ENCODE assay signal across 29 cellular contexts in genomic region chr4:55010550-55010949, GRCh38.
"Had no signal": no experiment of that assay in that cellular context is flagged by ENCODE, and none has a peak within 500 bp of the region (broad histone marks: within the 10 kb centered on the region; RNA-seq: fewer than 3 reads in every experiment).

No MANE protein-coding gene starts in this region.

- H3K4me3 Mint-ChIP-seq: activated B cell treated with CpG ODN at 0.5 μM for 24 hours; activated CD4-positive, alpha-beta memory T cell treated with anti-CD3 and anti-CD28 coated beads for 36 hours; activated CD8-positive, alpha-beta memory T cell treated with anti-CD3 and anti-CD28 coated beads, Interleukin-2, amount 10 ng/mL, durations not matched to agents 7 days and 5 days; activated CD8-positive, alpha-beta T cell treated with anti-CD3 and anti-CD28 coated beads, Interleukin-2, amount 10 ng/mL, durations not matched to agents 7 days and 5 days; activated naive CD4-positive, alpha-beta T cell treated with anti-CD3 and anti-CD28 coated beads for 36 hours; activated naive CD4-positive, alpha-beta T cell treated with anti-CD3 and anti-CD28 coated beads, Interleukin-2, amount 50 U/mL, for 24 hours; activated naive CD8-positive, alpha-beta T cell treated with anti-CD3 and anti-CD28 coated beads for 36 hours; activated naive CD8-positive, alpha-beta T cell treated with anti-CD3 and anti-CD28 coated beads, Interleukin-2, amount 50 U/mL, for 24 hours; activated T-helper 1 cell treated with anti-CD3 and anti-CD28 coated beads, Interleukin-12 subunit alpha, Interleukin-12 subunit beta, Interleukin-2, Interleukin-4 antibody, amounts not matched to agents 30 ng/mL and 10 ng/mL and 1 ng/mL, durations not matched to agents 14 hours and 24 hours and 36 hours had no signal

- DNase-seq: activated B cell treated with CpG ODN at 0.5 μM for 24 hours; activated CD4-positive, alpha-beta memory T cell treated with anti-CD3 and anti-CD28 coated beads for 36 hours; activated CD4-positive, alpha-beta T cell treated with anti-CD3 and anti-CD28 coated beads for 48 hours; activated CD8-positive, alpha-beta memory T cell treated with anti-CD3 and anti-CD28 coated beads, Interleukin-2, amount 10 ng/mL, durations not matched to agents 7 days and 5 days; activated CD8-positive, alpha-beta memory T cell treated with anti-CD3 and anti-CD28 coated beads, Interleukin-2, amount 50 U/mL, for 4 hours; activated CD8-positive, alpha-beta T cell treated with anti-CD3 and anti-CD28 coated beads, Interleukin-2, amount 10 ng/mL, durations not matched to agents 7 days and 5 days; activated effector memory CD4-positive, alpha-beta T cell treated with anti-CD3 and anti-CD28 coated beads, Interleukin-2, amount 50 U/mL, for 16 hours; activated naive CD4-positive, alpha-beta T cell treated with anti-CD3 and anti-CD28 coated beads for 36 hours; activated naive CD8-positive, alpha-beta T cell treated with anti-CD3 and anti-CD28 coated beads for 36 hours; activated naive CD8-positive, alpha-beta T cell treated with anti-CD3 and anti-CD28 coated beads, Interleukin-2, amount 50 U/mL, for 24 hours; activated T-cell treated with anti-CD3 and anti-CD28 coated beads, Interleukin-2, amount 50 U/mL, for 1 hour; activated T-cell treated with anti-CD3 and anti-CD28 coated beads, Interleukin-2, amount 50 U/mL, for 48 hours; adrenal gland; amygdala; aorta; body of pancreas; central memory CD4-positive, alpha-beta T cell; cerebellar nuclear complex; colonic mucosa; effector CD8-positive, alpha-beta T cell; foreskin fibroblast; gastrocnemius medialis; glutamatergic neuron; T-helper 2 cell had no signal

- FAIRE-seq: endometrium had no signal

- H3K27ac ChIP-seq: adrenal gland, body of pancreas, colonic mucosa, gastrocnemius medialis, VCaP had no signal

- H3K27ac Mint-ChIP-seq: activated B cell treated with CpG ODN at 0.5 μM for 24 hours; activated CD4-positive, alpha-beta memory T cell treated with anti-CD3 and anti-CD28 coated beads for 36 hours; activated CD8-positive, alpha-beta memory T cell treated with anti-CD3 and anti-CD28 coated beads, Interleukin-2, amount 10 ng/mL, durations not matched to agents 7 days and 5 days; activated CD8-positive, alpha-beta T cell treated with anti-CD3 and anti-CD28 coated beads, Interleukin-2, amount 10 ng/mL, durations not matched to agents 7 days and 5 days; activated naive CD4-positive, alpha-beta T cell treated with anti-CD3 and anti-CD28 coated beads for 36 hours; activated naive CD4-positive, alpha-beta T cell treated with anti-CD3 and anti-CD28 coated beads, Interleukin-2, amount 50 U/mL, for 24 hours; activated naive CD8-positive, alpha-beta T cell treated with anti-CD3 and anti-CD28 coated beads for 36 hours; activated naive CD8-positive, alpha-beta T cell treated with anti-CD3 and anti-CD28 coated beads, Interleukin-2, amount 50 U/mL, for 24 hours; activated T-helper 1 cell treated with anti-CD3 and anti-CD28 coated beads, Interleukin-12 subunit alpha, Interleukin-12 subunit beta, Interleukin-2, Interleukin-4 antibody, amounts not matched to agents 30 ng/mL and 10 ng/mL and 1 ng/mL, durations not matched to agents 14 hours and 24 hours and 36 hours; activated T-helper 2 cell treated with anti-CD3 and anti-CD28 coated beads, Interferon-gamma antibody, Interleukin-2, Interleukin-4, amounts not matched to agents 10 μg/mL and 5 μg/mL and 100 μg/mL, durations not matched to agents 14 hours and 24 hours and 36 hours had no signal

- H3K4me3 ChIP-seq: adrenal gland, body of pancreas, colonic mucosa, gastrocnemius medialis had no signal

- H3K36me3 ChIP-seq: adrenal gland, colonic mucosa, gastrocnemius medialis had no signal

- H3K9me3 Mint-ChIP-seq: activated B cell treated with CpG ODN at 0.5 μM for 24 hours; activated CD4-positive, alpha-beta memory T cell treated with anti-CD3 and anti-CD28 coated beads for 36 hours; activated naive CD4-positive, alpha-beta T cell treated with anti-CD3 and anti-CD28 coated beads for 36 hours; activated naive CD8-positive, alpha-beta T cell treated with anti-CD3 and anti-CD28 coated beads for 36 hours; activated naive CD8-positive, alpha-beta T cell treated with anti-CD3 and anti-CD28 coated beads, Interleukin-2, amount 50 U/mL, for 24 hours; activated T-helper 1 cell treated with anti-CD3 and anti-CD28 coated beads, Interleukin-12 subunit alpha, Interleukin-12 subunit beta, Interleukin-2, Interleukin-4 antibody, amounts not matched to agents 30 ng/mL and 10 ng/mL and 1 ng/mL, durations not matched to agents 14 hours and 24 hours and 36 hours; activated T-helper 2 cell treated with anti-CD3 and anti-CD28 coated beads, Interferon-gamma antibody, Interleukin-2, Interleukin-4, amounts not matched to agents 10 μg/mL and 5 μg/mL and 100 μg/mL, durations not matched to agents 14 hours and 24 hours and 36 hours had no signal

- H3K4me1 Mint-ChIP-seq: activated B cell treated with CpG ODN at 0.5 μM for 24 hours; activated CD8-positive, alpha-beta memory T cell treated with anti-CD3 and anti-CD28 coated beads, Interleukin-2, amount 10 ng/mL, durations not matched to agents 7 days and 5 days; activated naive CD4-positive, alpha-beta T cell treated with anti-CD3 and anti-CD28 coated beads, Interleukin-2, amount 50 U/mL, for 24 hours; activated naive CD8-positive, alpha-beta T cell treated with anti-CD3 and anti-CD28 coated beads for 36 hours; activated naive CD8-positive, alpha-beta T cell treated with anti-CD3 and anti-CD28 coated beads, Interleukin-2, amount 50 U/mL, for 24 hours had no signal

- H3K4me1 ChIP-seq: adrenal gland, colonic mucosa had no signal

- H3K27me3 ChIP-seq: adrenal gland, body of pancreas, colonic mucosa, gastrocnemius medialis had no signal

- H3K36me3 Mint-ChIP-seq: activated CD4-positive, alpha-beta memory T cell treated with anti-CD3 and anti-CD28 coated beads for 36 hours; activated CD8-positive, alpha-beta memory T cell treated with anti-CD3 and anti-CD28 coated beads, Interleukin-2, amount 10 ng/mL, durations not matched to agents 7 days and 5 days; activated naive CD4-positive, alpha-beta T cell treated with anti-CD3 and anti-CD28 coated beads, Interleukin-2, amount 50 U/mL, for 24 hours; activated naive CD8-positive, alpha-beta T cell treated with anti-CD3 and anti-CD28 coated beads for 36 hours had no signal

- H3K27me3 Mint-ChIP-seq: activated B cell treated with CpG ODN at 0.5 μM for 24 hours; activated CD4-positive, alpha-beta memory T cell treated with anti-CD3 and anti-CD28 coated beads for 36 hours; activated CD8-positive, alpha-beta memory T cell treated with anti-CD3 and anti-CD28 coated beads, Interleukin-2, amount 10 ng/mL, durations not matched to agents 7 days and 5 days had no signal

- H3K9me3 ChIP-seq: adrenal gland, body of pancreas, colonic mucosa, gastrocnemius medialis had no signal
